8 cellular contexts compared by ENCODE assay signal in genomic region chr17:42536372-42537155, GRCh38. TPM values are rescaled to one million over a fixed set of nuclear protein-coding genes. Genes with fewer than 3 reads are reported as not detected.
DNase-seq lines count a peak whose midpoint lies in the region; ATAC-seq and TF ChIP-seq lines count a peak whose summit lies in the region.

No MANE protein-coding gene starts in this region.

- H3K4me1 ChIP-seq in GM23338 (ENCODE audit: insufficient read depth) (peaks cover 18% of the 10 kb centered on the region), SJCRH30 (peaks cover 15% of the 10 kb centered on the region), thyroid gland (peaks cover 8 to 23% of the 10 kb centered on the region in 2 donors)

- no peaks in the 10 kb centered on the region; the same call in 2 of the 3 replicates for H3K9me3 Mint-ChIP-seq in GM23338
- no peaks in the 10 kb centered on the region for H3K9me3 Mint-ChIP-seq in activated naive CD4-positive, alpha-beta T cell treated with anti-CD3 and anti-CD28 coated beads for 36 hours

- peak overlapping the region; percentile 95 for H3K4me2 ChIP-seq in GM23338

- H3K27me3 ChIP-seq in GM23338 (ENCODE audit: insufficient read depth) (peaks cover 24% of the 10 kb centered on the region), SJCRH30 (no peaks in the 10 kb centered on the region), thyroid gland (no peaks in the 10 kb centered on the region)

- H3K9me2 ChIP-seq in GM23338 (ENCODE audit: insufficient read depth) = no peaks in the 10 kb centered on the region

- H3K27ac ChIP-seq in GM23338 (ENCODE audit: low read depth) (peak overlapping the region; percentile 66), KOPT-K1 (ENCODE audit: low read depth, low read length, poor library complexity, severe bottlenecking) (peak overlapping the region; percentile 57), SJCRH30 (peak overlapping the region; percentile 98), thyroid gland (peak overlapping the region; percentile 59 to 92 (median 89))

- H3K4me3 ChIP-seq in GM23338 (peak overlapping the region; percentile 68), SJCRH30 (peak overlapping the region; percentile 63), thyroid gland (replicated peaks in 1 of 3) (peak overlapping the region; percentile 22 to 42 (median 37))

- TF ChIP-seq CTCF in GM23338 (conservative IDR thresholded peaks at IDR 0.05; ENCODE audit: low read depth in 2 of 2) = no peak
- TF ChIP-seq CTCF in thyroid gland (IDR thresholded peaks at IDR 0.05) = peak in 2 of 6 experiments; percentile 7 to 9

- peaks cover 21% of the 10 kb centered on the region for H3K36me3 Mint-ChIP-seq in GM23338 (ENCODE audit: low read depth)
- H3K36me3 Mint-ChIP-seq in activated naive CD4-positive, alpha-beta T cell treated with anti-CD3 and anti-CD28 coated beads for 36 hours (ENCODE audit: low read depth) = peaks cover 12% of the 10 kb centered on the region

- peak overlapping the region; percentile 83 for H3K4me3 Mint-ChIP-seq in GM23338
- H3K4me3 Mint-ChIP-seq in activated naive CD4-positive, alpha-beta T cell treated with anti-CD3 and anti-CD28 coated beads for 36 hours = peak overlapping the region; percentile 85

- peak; percentile 85 for DNase-seq in ELR (ENCODE audit: low read depth)
- peak; percentile 90 for DNase-seq in GM23338 (ENCODE audit: low spot score)
- peak; percentile 96 to 97 for DNase-seq in SJCRH30
- DNase-seq in activated naive CD4-positive, alpha-beta T cell treated with anti-CD3 and anti-CD28 coated beads for 36 hours = peak; percentile 80
- peak; percentile 88 for DNase-seq in glomerular visceral epithelial cell (ENCODE audit: extremely low spot score)
- peak in 51 of 56 donors; percentile 34 to 84 (median 66) for DNase-seq in nucleus accumbens (lab: John Stamatoyannopoulos, UW)
- DNase-seq in thyroid gland = peak; percentile 87 to 88

- 0 out of 2 replicates have a peak overlapping the region, but pooled peaks have one; percentile 28 for H2AFZ ChIP-seq in GM23338

- H3K4me1 Mint-ChIP-seq in GM23338 = peaks cover 18% of the 10 kb centered on the region
- peaks cover 44% of the 10 kb centered on the region for H3K4me1 Mint-ChIP-seq in activated naive CD4-positive, alpha-beta T cell treated with anti-CD3 and anti-CD28 coated beads for 36 hours (ENCODE audit: low read depth)

- 4 to 5% methylated on average over 17 to 18 of the region's 65 CpGs for WGBS in thyroid gland, 2 donors

- peak; percentile 66 for ATAC-seq in GM23338

- H3K27ac Mint-ChIP-seq in GM23338 = peak overlapping the region; percentile 52
- H3K27ac Mint-ChIP-seq in activated naive CD4-positive, alpha-beta T cell treated with anti-CD3 and anti-CD28 coated beads for 36 hours = peak overlapping the region; percentile 74

- H3K36me3 ChIP-seq in GM23338 (ENCODE audit: insufficient read depth) (no peaks in the 10 kb centered on the region), KOPT-K1 (ENCODE audit: insufficient read depth, low read length) (no peaks in the 10 kb centered on the region), SJCRH30 (peaks cover 3% of the 10 kb centered on the region; the same call in 1 of the 2 replicates), thyroid gland (peaks cover 11 to 12% of the 10 kb centered on the region in 2 donors)

- intact Hi-C loops in activated naive CD4-positive, alpha-beta T cell treated with anti-CD3 and anti-CD28 coated beads for 36 hours (cut with micrococcal nuclease) = no loop called here
- intact Hi-C loops in thyroid gland (cut with DNase I) = no loop called here

- H3K79me2 ChIP-seq in GM23338 (replicated peaks; ENCODE audit: insufficient read depth) = no peaks in the 10 kb centered on the region

- H4K20me1 ChIP-seq in GM23338 (replicated peaks; ENCODE audit: insufficient read depth) = no peaks in the 10 kb centered on the region

- peaks cover 22% of the 10 kb centered on the region; the same call in 1 of the 2 replicates for H3F3A ChIP-seq in GM23338 (replicated peaks; ENCODE audit: low read depth)

- peak in 1 of 2 donors; percentile 38 for TF ChIP-seq POLR2A in thyroid gland (IDR thresholded peaks at IDR 0.05)

- CTCF ChIA-PET in activated naive CD4-positive, alpha-beta T cell treated with anti-CD3 and anti-CD28 coated beads for 36 hours (lab: Charles Lee) = interaction anchor here (0.6 to 2.1 kb wide), 10 partner anchors 9 to 571 kb away, joined by 3 to 7 read pairs (median 3); partner anchors contain the start of gene PLEKHH3

- no peaks in the 10 kb centered on the region for H3K9me3 ChIP-seq in KOPT-K1 (ENCODE audit: insufficient read depth, low read length, poor library complexity, severe bottlenecking)
- H3K9me3 ChIP-seq in SJCRH30 (replicated peaks) = no peaks in the 10 kb centered on the region
- no peaks in the 10 kb centered on the region for H3K9me3 ChIP-seq in thyroid gland

- H3K27me3 Mint-ChIP-seq in GM23338 (ENCODE audit: insufficient read depth, low read depth, poor library complexity) = peaks cover 15% of the 10 kb centered on the region
- no peaks in the 10 kb centered on the region for H3K27me3 Mint-ChIP-seq in activated naive CD4-positive, alpha-beta T cell treated with anti-CD3 and anti-CD28 coated beads for 36 hours (ENCODE audit: low read depth)

TF ChIP-seq in GM23338, 12 proteins besides CTCF, POLR2A, EP300 and RAD21:
- TF ChIP-seq NANOG (IDR thresholded peaks at IDR 0.05; ENCODE audit: borderline replicate concordance) (no peak), POLR2AphosphoS5 (IDR thresholded peaks at IDR 0.05; ENCODE audit: low read depth) (peak; percentile 40), ETS1 (IDR thresholded peaks at IDR 0.05) (no peak)

RNA-seq across cellular contexts. Expression of gene NAGLU, which starts 0.5 kb away (rescaled TPM):
- 21.9 and 31.2 TPM in 2 replicates for total RNA-seq in GM23338 (2014; rRNA removed; shearing (Covaris generic))
- 12.0 and 13.0 TPM in 2 replicates for polyA plus RNA-seq in GM23338 (2016; fragmentation: Nextera tagmentation; extraction: Ambion mirVana)
- 20.6 and 22.2 TPM in 2 replicates for total RNA-seq in SJCRH30 (2014; rRNA removed; shearing (Covaris generic))
- total RNA-seq in activated naive CD4-positive, alpha-beta T cell treated with anti-CD3 and anti-CD28 coated beads for 36 hours = 10 to 100 TPM; 11.1 to 11.9 TPM
- total RNA-seq in thyroid gland = 100 to 1,000 TPM in 2 of 4 donors, 10 to 100 TPM in 2; 56.7 to 140 (median 101) TPM

RNA-seq across cellular contexts. Expression of gene HSD17B1, which starts 16.2 kb away (rescaled TPM):
- total RNA-seq in GM23338 (2014; rRNA removed; shearing (Covaris generic)) = 0.97 and 1.7 TPM in 2 replicates
- 1.7 and 1.8 TPM in 2 replicates for polyA plus RNA-seq in GM23338 (2016; fragmentation: Nextera tagmentation; extraction: Ambion mirVana)
- 0.73 and 0.76 TPM in 2 replicates for total RNA-seq in SJCRH30 (2014; rRNA removed; shearing (Covaris generic))
- total RNA-seq in activated naive CD4-positive, alpha-beta T cell treated with anti-CD3 and anti-CD28 coated beads for 36 hours = under 1 TPM; 0.26 to 0.67 TPM
- total RNA-seq in thyroid gland = 1 to 10 TPM in 2 of 4 donors, under 1 TPM in 2; 0.21 to 4.1 (median 1.3) TPM

RNA-seq across cellular contexts. Expression of gene COASY, which starts 25.4 kb away (rescaled TPM):
- 60.1 and 62.0 TPM in 2 replicates for total RNA-seq in GM23338 (2014; rRNA removed; shearing (Covaris generic))
- 72.1 and 77.5 TPM in 2 replicates for polyA plus RNA-seq in GM23338 (2016; fragmentation: Nextera tagmentation; extraction: Ambion mirVana)
- 33.7 and 36.3 TPM in 2 replicates for total RNA-seq in SJCRH30 (2014; rRNA removed; shearing (Covaris generic))
- 10 to 100 TPM; 93.3 to 93.6 TPM for total RNA-seq in activated naive CD4-positive, alpha-beta T cell treated with anti-CD3 and anti-CD28 coated beads for 36 hours
- 10 to 100 TPM; 32.7 to 60.9 (median 48.7) TPM for total RNA-seq in thyroid gland

RNA-seq across cellular contexts. Expression of gene MLX, which starts 30.3 kb away (rescaled TPM):
- total RNA-seq in GM23338 (2014; rRNA removed; shearing (Covaris generic)) = 23.3 and 34.1 TPM in 2 replicates
- polyA plus RNA-seq in GM23338 (2016; fragmentation: Nextera tagmentation; extraction: Ambion mirVana) = 28.8 and 33.2 TPM in 2 replicates
- 44.5 and 48.4 TPM in 2 replicates for total RNA-seq in SJCRH30 (2014; rRNA removed; shearing (Covaris generic))
- 10 to 100 TPM; 22.1 to 24.7 TPM for total RNA-seq in activated naive CD4-positive, alpha-beta T cell treated with anti-CD3 and anti-CD28 coated beads for 36 hours
- 10 to 100 TPM; 47.0 to 62.8 (median 52.9) TPM for total RNA-seq in thyroid gland

RNA-seq across cellular contexts. Expression of gene PSMC3IP, which starts 41.0 kb away (rescaled TPM):
- 14.7 and 18.5 TPM in 2 replicates for total RNA-seq in GM23338 (2014; rRNA removed; shearing (Covaris generic))
- polyA plus RNA-seq in GM23338 (2016; fragmentation: Nextera tagmentation; extraction: Ambion mirVana) = 29.5 and 32.7 TPM in 2 replicates
- total RNA-seq in SJCRH30 (2014; rRNA removed; shearing (Covaris generic)) = 23.8 and 29.7 TPM in 2 replicates
- 10 to 100 TPM; 38.6 to 42.2 TPM for total RNA-seq in activated naive CD4-positive, alpha-beta T cell treated with anti-CD3 and anti-CD28 coated beads for 36 hours
- total RNA-seq in thyroid gland = 1 to 10 TPM; 1.4 to 5.8 (median 4.5) TPM

Comparison
In these comparisons a context has a peak if more than half of its experiments do, and no peak if none do; other contexts are left out.
1. Peak in every context shown above with its lines: DNase-seq, ATAC-seq, H3K4me3 ChIP-seq and H3K27ac ChIP-seq.